ENCODE assay signal across 8 cellular contexts in the genomic region with DNA sequence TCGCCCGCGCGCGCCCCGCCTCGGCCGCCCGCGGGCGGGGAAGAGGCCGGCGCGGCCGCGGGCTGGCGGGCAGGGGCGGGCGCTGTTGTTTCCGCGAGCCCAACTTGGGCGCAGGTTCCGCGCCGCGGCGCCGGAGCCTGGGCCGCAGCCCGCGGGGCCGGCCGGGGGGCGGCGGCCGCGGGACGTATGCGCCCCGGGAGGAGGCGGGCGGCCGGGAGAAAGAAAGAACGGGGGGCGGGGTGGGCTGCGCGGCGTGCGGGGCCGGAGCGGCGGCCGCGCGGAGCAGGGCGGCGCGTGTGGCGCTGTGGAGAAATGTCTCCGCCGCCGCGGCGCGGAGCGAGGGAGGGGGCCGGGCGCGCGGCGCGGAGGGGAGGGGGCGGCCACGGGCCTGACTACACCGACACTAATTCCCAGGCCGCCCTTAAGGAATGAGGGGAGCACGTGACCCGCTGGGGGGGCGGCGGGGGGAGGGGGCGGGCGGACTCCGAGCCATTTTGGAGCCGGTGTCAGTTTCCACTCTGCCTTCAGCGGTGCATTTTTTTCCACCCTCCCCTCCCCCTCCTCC. TPM values are rescaled to one million over a fixed set of nuclear protein-coding genes. Genes with fewer than 3 reads are reported as not detected.
DNase-seq lines count a peak whose midpoint lies in the region; ATAC-seq lines count a peak whose summit lies in the region.

A gene (plus strand): TSS at position 509 of the 565 bp plus-strand sequence. CDS start 5,351 bp downstream, outside the sequence.

- no peaks in the 10 kb centered on the region for H3K9me3 Mint-ChIP-seq in activated CD4-positive, alpha-beta T cell treated with anti-CD3 and anti-CD28 coated beads, Interleukin-2, amount 10 ng/mL, durations not matched to agents 7 days and 5 days

- POLR2A ChIA-PET in activated CD4-positive, alpha-beta T cell treated with anti-CD3 and anti-CD28 coated beads, Interleukin-2, amount 10 ng/mL, durations not matched to agents 7 days and 5 days (lab: Charles Lee): interaction anchor here (0.6 kb wide), 1 partner anchor 151 kb away, joined by 5 read pairs; no protein-coding TSS in a partner anchor

- peaks cover 26% of the 10 kb centered on the region for H3K36me3 Mint-ChIP-seq in activated CD4-positive, alpha-beta T cell treated with anti-CD3 and anti-CD28 coated beads, Interleukin-2, amount 10 ng/mL, durations not matched to agents 7 days and 5 days (ENCODE audit: low read depth)

- intact Hi-C loops in left colon (cut with DNase I, micrococcal nuclease): no loop called here

- peaks cover 60% of the 10 kb centered on the region for H3K4me1 Mint-ChIP-seq in activated CD4-positive, alpha-beta T cell treated with anti-CD3 and anti-CD28 coated beads, Interleukin-2, amount 10 ng/mL, durations not matched to agents 7 days and 5 days

- H3K27me3 Mint-ChIP-seq in activated CD4-positive, alpha-beta T cell treated with anti-CD3 and anti-CD28 coated beads, Interleukin-2, amount 10 ng/mL, durations not matched to agents 7 days and 5 days: peaks cover 41% of the 10 kb centered on the region

- H3K4me3 Mint-ChIP-seq in activated CD4-positive, alpha-beta T cell treated with anti-CD3 and anti-CD28 coated beads, Interleukin-2, amount 10 ng/mL, durations not matched to agents 7 days and 5 days: peak within 1 kb of the TSS; percentile 85

- CTCF ChIA-PET in activated CD4-positive, alpha-beta T cell treated with anti-CD3 and anti-CD28 coated beads, Interleukin-2, amount 10 ng/mL, durations not matched to agents 7 days and 5 days (lab: Charles Lee): interaction anchor here (1.8 kb wide), 1 partner anchor 116 kb away, joined by 5 read pairs; no protein-coding TSS in a partner anchor

- ATAC-seq in HG02610 (IDR thresholded peaks at IDR 0.05; ENCODE audit: unreplicated experiment) (peak; percentile 27), left colon (peak; percentile 56)

- DNase-seq in GM03348 (ENCODE audit: low spot score) (peak; percentile 93), NCI-H2227 treated with DMSO at 0.1 percent for 48 hours (lab: John Stamatoyannopoulos, UW) (peak; percentile 28), dermis microvascular lymphatic vessel endothelial cell (ENCODE audit: low read depth in 2 of 2) (peak in 1 of 2 donors; percentile 74), left colon (peak; percentile 69 to 81), HPDE6-E6E7 (ENCODE audit: extremely low spot score) (no peak)
- peak; percentile 57 for DNase-seq in activated CD4-positive, alpha-beta T cell treated with anti-CD3 and anti-CD28 coated beads, Interleukin-2, amount 10 ng/mL, durations not matched to agents 7 days and 5 days
- peak; percentile 71 to 76 for DNase-seq in stimulated activated CD4-positive, alpha-beta T cell treated with anti-CD3 and anti-CD28 coated beads, Interleukin-4, amount 100 ng/mL, for 4 hours

- peak within 1 kb of the TSS; percentile 92 for H3K27ac Mint-ChIP-seq in activated CD4-positive, alpha-beta T cell treated with anti-CD3 and anti-CD28 coated beads, Interleukin-2, amount 10 ng/mL, durations not matched to agents 7 days and 5 days

RNA-seq across cellular contexts. Expression of the gene that starts here (rescaled TPM):
- total RNA-seq in activated CD4-positive, alpha-beta T cell treated with anti-CD3 and anti-CD28 coated beads, Interleukin-2, amount 10 ng/mL, durations not matched to agents 7 days and 5 days: 10 to 100 TPM; 29.5 to 30.3 TPM
- total RNA-seq in dermis microvascular lymphatic vessel endothelial cell (18.5 and 26.0 TPM in 2 replicates), left colon (10 to 100 TPM; 19.7 to 29.6 TPM)
